Comparison of ENCODE assay signal across 16 cellular contexts in genomic region chr6:84772428-84773132, GRCh38. TPM values are rescaled to one million over a fixed set of nuclear protein-coding genes. Genes with fewer than 3 reads are reported as not detected.
DNase-seq lines count a peak whose midpoint lies in the region; ATAC-seq and TF ChIP-seq lines count a peak whose summit lies in the region.
"Had no signal": no experiment of that assay in that cellular context is flagged by ENCODE, and none has a peak within 500 bp of the region (broad histone marks: within the 10 kb centered on the region; RNA-seq: fewer than 3 reads in every experiment).

No MANE protein-coding gene starts in this region.

- H3K18ac ChIP-seq in mesendoderm (ENCODE audit: low read length): no peak overlapping the region

- TF ChIP-seq CTCF in A673 (conservative IDR thresholded peaks at IDR 0.05; ENCODE audit: low read depth, low read length) (no peak), HEK293 (tag by site-specific recombination; IDR thresholded peaks at IDR 0.05) (no peak), endodermal cell (conservative IDR thresholded peaks at IDR 0.05) (no peak)

- H2BK5ac ChIP-seq in mesendoderm (ENCODE audit: low read length): no peak overlapping the region

- intact Hi-C loops in A673 (cut with micrococcal nuclease; ENCODE audit: unreplicated experiment): loop anchor here (5.0 to 10.0 kb wide), 3 partner anchors 195 to 908 kb away; no protein-coding TSS in a partner anchor

- 6 to 8% methylated on average over 18 to 33 of the region's 35 CpGs for WGBS in endodermal cell (ENCODE audit: insufficient coverage in 1 of 2, insufficient read length in 1 of 2), 2 experiments
- no CpG with 5 or more reads among the region's 35 CpGs for WGBS in mesendoderm (ENCODE audit: extremely low coverage, insufficient coverage, low lambda C conversion rate)

- H2BK15ac ChIP-seq in mesendoderm (replicated peaks; ENCODE audit: low read depth): no peak overlapping the region

- no peak overlapping the region for H4K5ac ChIP-seq in mesendoderm (ENCODE audit: low read length)

- no peak overlapping the region for H2BK120ac ChIP-seq in mesendoderm (ENCODE audit: low read depth, low read length)

- no peak overlapping the region for H3K27ac Mint-ChIP-seq in endodermal cell
- H3K27ac Mint-ChIP-seq: activated B cell treated with CpG ODN at 0.5 μM for 24 hours had no signal

- H3K79me2 ChIP-seq in mesendoderm (ENCODE audit: control insufficient read depth, insufficient read depth, low read length): no peaks in the 10 kb centered on the region

- H3K9ac ChIP-seq in endodermal cell (ENCODE audit: extremely low read depth, low read length, poor library complexity, severe bottlenecking): no peak overlapping the region
- no peak overlapping the region for H3K9ac ChIP-seq in mesendoderm (ENCODE audit: low read length)

- H3K4me3 Mint-ChIP-seq in endodermal cell: peak overlapping the region; percentile 60
- H3K4me3 Mint-ChIP-seq: activated B cell treated with CpG ODN at 0.5 μM for 24 hours; central memory CD8-positive, alpha-beta T cell had no signal

- POLR2A ChIA-PET in A673 (lab: Charles Lee; ENCODE audit: low non-redundant PET): no interaction called here
- POLR2A ChIA-PET in HEK293 (lab: Yijun Ruan, JAX): interaction anchor here (0.7 to 4.4 kb wide), 3 partner anchors 10 to 697 kb away, joined by 4 to 69 read pairs (median 6); partner anchors contain the start of gene TBX18

- H3K4me1 ChIP-seq in A673 (ENCODE audit: insufficient read depth, low read length, poor library complexity, severe bottlenecking) (no peaks in the 10 kb centered on the region), HEK293 (ENCODE audit: control insufficient read depth, insufficient read depth, low read length) (peaks cover 6% of the 10 kb centered on the region), endodermal cell (ENCODE audit: control insufficient read depth, insufficient read depth, low read length) (peaks cover 5% of the 10 kb centered on the region), mesendoderm (ENCODE audit: control insufficient read depth, low read depth, low read length) (no peaks in the 10 kb centered on the region)

- H3K4ac ChIP-seq in mesendoderm (ENCODE audit: low read depth, low read length): no peak overlapping the region

- no peaks in the 10 kb centered on the region for H3K9me3 Mint-ChIP-seq in endodermal cell
- H3K9me3 Mint-ChIP-seq: activated B cell treated with CpG ODN at 0.5 μM for 24 hours had no signal

- H3K4me2 ChIP-seq in mesendoderm (ENCODE audit: low read length): no peak overlapping the region

- ATAC-seq in GM18511 (IDR thresholded peaks at IDR 0.05; ENCODE audit: unreplicated experiment): no peak

- DNase-seq in A673 (ENCODE audit: low spot score) (peak; percentile 32), endodermal cell (peak; percentile 70), mesendoderm (peak; percentile 27), AML-193 (lab: John Stamatoyannopoulos, UW) (no peak), dedifferentiated amniotic fluid mesenchymal stem cell (ENCODE audit: extremely low spot score) (no peak)
- DNase-seq in stimulated activated CD4-positive, alpha-beta T cell treated with anti-CD3 and anti-CD28 coated beads, Interleukin-15, amount 100 ng/mL, for 24 hours: no peak
- DNase-seq: activated B cell treated with CpG ODN at 0.5 μM for 24 hours; kidney glomerular epithelial cell; NCI-H187 treated with DMSO at 0.1 percent for 48 hours; occipital lobe; stimulated activated CD4-positive, alpha-beta T cell treated with anti-CD3 and anti-CD28 coated beads, Interleukin-4, amount 100 ng/mL, for 1 hour; stimulated activated naive CD4-positive, alpha-beta T cell treated with Interleukin-2 at 50 U/mL for 16 hours had no signal

- H3K4me3 ChIP-seq in A673 (ENCODE audit: low read depth, low read length, poor library complexity, severe bottlenecking): peak overlapping the region; percentile 60
- no peak overlapping the region for H3K4me3 ChIP-seq in HEK293 (ENCODE audit: low read depth, low read length)
- peak overlapping the region; percentile 80 for H3K4me3 ChIP-seq in endodermal cell (ENCODE audit: low read length)
- H3K4me3 ChIP-seq in mesendoderm (ENCODE audit: low read length): no peak overlapping the region
- H3K4me3 ChIP-seq: SJSA1 had no signal

- H3K9me3 ChIP-seq in A673 (ENCODE audit: low read depth, low read length, poor library complexity, severe bottlenecking) (no peaks in the 10 kb centered on the region), HEK293 (ENCODE audit: control insufficient read depth, insufficient read depth, low read depth, low read length) (no peaks in the 10 kb centered on the region), endodermal cell (ENCODE audit: control insufficient read depth, low read length) (no peaks in the 10 kb centered on the region)

- no peak overlapping the region for H4K8ac ChIP-seq in mesendoderm (ENCODE audit: low read depth, low read length)

- no peaks in the 10 kb centered on the region for H3K36me3 ChIP-seq in A673 (ENCODE audit: insufficient read depth, low read length, poor library complexity, severe bottlenecking)
- H3K36me3 ChIP-seq in HEK293 (ENCODE audit: control insufficient read depth in 2 of 2, insufficient read depth in 1 of 2, low read length in 2 of 2): no peaks in the 10 kb centered on the region
- H3K36me3 ChIP-seq in endodermal cell (ENCODE audit: control insufficient read depth, insufficient read depth, low read length): no peaks in the 10 kb centered on the region
- no peaks in the 10 kb centered on the region for H3K36me3 ChIP-seq in mesendoderm (ENCODE audit: control insufficient read depth, insufficient read depth, low read length)
- H3K36me3 ChIP-seq: SJSA1 had no signal

- H3K27ac ChIP-seq in A673 (ENCODE audit: low read depth, low read length, poor library complexity, severe bottlenecking): no peak overlapping the region
- peak overlapping the region; percentile 86 for H3K27ac ChIP-seq in HEK293 (ENCODE audit: extremely low read depth, low read depth, low read length)
- H3K27ac ChIP-seq in endodermal cell (ENCODE audit: low read depth, low read length): no peak overlapping the region
- H3K27ac ChIP-seq in mesendoderm (ENCODE audit: low read depth, low read length): no peak overlapping the region
- H3K27ac ChIP-seq: SJSA1 had no signal

- H3K27me3 ChIP-seq in A673 (replicated peaks; ENCODE audit: insufficient read depth, low read depth, low read length, poor library complexity): peaks cover 67% of the 10 kb centered on the region
- peaks cover 100% of the 10 kb centered on the region for H3K27me3 ChIP-seq in endodermal cell (ENCODE audit: control insufficient read depth, insufficient read depth, low read length, poor library complexity, severe bottlenecking)
- peaks cover 48% of the 10 kb centered on the region for H3K27me3 ChIP-seq in mesendoderm (ENCODE audit: insufficient read depth, low read length, poor library complexity)
- H3K27me3 ChIP-seq: SJSA1 had no signal

- H3K23ac ChIP-seq in mesendoderm (ENCODE audit: low read length): peak overlapping the region; percentile 45

- CTCF ChIA-PET in A673 (lab: Charles Lee): no interaction called here
- CTCF ChIA-PET in HEK293 (lab: Yijun Ruan, JAX): interaction anchor here (0.6 to 0.7 kb wide), 3 partner anchors 10 to 1870 kb away, joined by 3 to 4 read pairs (median 4); no protein-coding TSS in a partner anchor

- H3K36me3 Mint-ChIP-seq in endodermal cell (ENCODE audit: low read depth): no peaks in the 10 kb centered on the region

- H3K79me1 ChIP-seq in mesendoderm (ENCODE audit: low read length): no peaks in the 10 kb centered on the region

- H3K27me3 Mint-ChIP-seq in endodermal cell (ENCODE audit: insufficient read depth): peaks cover 98% of the 10 kb centered on the region

- H3K4me1 Mint-ChIP-seq in endodermal cell: peaks cover 16% of the 10 kb centered on the region
- H3K4me1 Mint-ChIP-seq: central memory CD8-positive, alpha-beta T cell had no signal

- H2AK5ac ChIP-seq in mesendoderm (ENCODE audit: low read length): no peak overlapping the region

- no TSS peak for BruUV-seq in A673 (replicated peaks; lab: Mats Ljungman, UMichigan)

- no peak overlapping the region for H3K56ac ChIP-seq in mesendoderm (ENCODE audit: low read length)

TF ChIP-seq in HEK293, 187 proteins besides CTCF, POLR2A, EP300 and RAD21 (continues in another document):
- TF ChIP-seq GLIS2 (tag by site-specific recombination; IDR thresholded peaks at IDR 0.05) (peak; percentile 23; the same call in 1 of the 2 replicates), ZSCAN4 (tag by site-specific recombination; IDR thresholded peaks at IDR 0.05) (peak; percentile 89; the same call in 1 of the 2 replicates), ZNF394 (tag by site-specific recombination; IDR thresholded peaks at IDR 0.05; ENCODE audit: borderline replicate concordance) (no peak), KLF1 (tag by site-specific recombination; IDR thresholded peaks at IDR 0.05) (0 out of 2 replicates have a peak, but pooled peaks have one; percentile 13), KLF7 (tag by site-specific recombination; IDR thresholded peaks at IDR 0.05; ENCODE audit: borderline replicate concordance) (0 out of 2 replicates have a peak, but pooled peaks have one; percentile 35)

RNA-seq across cellular contexts. Expression of gene TBX18, which starts 8.2 kb away (rescaled TPM):
- 14.6 and 16.0 TPM in 2 replicates for total RNA-seq in A673 (2021)
- 1 to 10 TPM; 1.3 to 2.3 TPM for total RNA-seq in endodermal cell
- polyA plus RNA-seq in endodermal cell (2013, experiment 1 of 2): 0.36 TPM
- polyA plus RNA-seq in endodermal cell (2013, experiment 2 of 2): 0.29 TPM
- polyA plus RNA-seq in mesendoderm (2013, experiment 1 of 2): 0.08 TPM
- 0.01 TPM for polyA plus RNA-seq in mesendoderm (2013, experiment 2 of 2)
- total RNA-seq: activated B cell treated with CpG ODN at 0.5 μM for 24 hours had no signal

Comparison
In these comparisons a context has a peak if more than half of its experiments do, and no peak if none do; other contexts are left out.
1. DNase-seq: peak in A673 (single experiment), endodermal cell (single experiment) and mesendoderm (single experiment); none in AML-193 (0 of 2), stimulated activated CD4-positive, alpha-beta T cell treated with anti-CD3 and anti-CD28 coated beads, Interleukin-15, amount 100 ng/mL, for 24 hours (single experiment) and dedifferentiated amniotic fluid mesenchymal stem cell (single experiment).
2. H3K4me3 ChIP-seq: peak in A673 (single experiment) and endodermal cell (single experiment); none in HEK293 (single experiment) and mesendoderm (single experiment).